ENCODE assay signal across 9 cellular contexts in genomic region chr20:64065973-64066341, GRCh38. TPM values are rescaled to one million over a fixed set of nuclear protein-coding genes. Genes with fewer than 3 reads are reported as not detected.
A peak's percentile ranks its signal among the peaks of the same experiment; 100 is the strongest.
DNase-seq lines count a peak whose midpoint lies in the region; ATAC-seq and TF ChIP-seq lines count a peak whose summit lies in the region.
"Had no signal": no experiment of that assay in that cellular context is flagged by ENCODE, and none has a peak within 500 bp of the region (broad histone marks: within the 10 kb centered on the region; RNA-seq: fewer than 3 reads in every experiment).

No MANE protein-coding gene starts in this region.

- H4K20me1 ChIP-seq in KMS-11 (ENCODE audit: insufficient read depth), result no peaks in the 10 kb centered on the region

- H3K9me3 Mint-ChIP-seq in MCF 10A (ENCODE audit: unreplicated experiment), result no peaks in the 10 kb centered on the region
- H3K9me3 Mint-ChIP-seq in activated T-cell treated with anti-CD3 and anti-CD28 coated beads, Interleukin-2, amount 50 U/mL, for 4 hours, result no peaks in the 10 kb centered on the region

- H2BK5ac ChIP-seq in mesenchymal stem cell (ENCODE audit: low read depth, low read length, poor library complexity, severe bottlenecking), result no peak overlapping the region

- H3K9ac ChIP-seq in KMS-11, result peak overlapping the region; percentile 54; the same call in 1 of the 2 replicates
- no peak overlapping the region for H3K9ac ChIP-seq in mesenchymal stem cell (ENCODE audit: low read length)

- H3K27ac ChIP-seq in breast epithelium, result no peak overlapping the region
- H3K27ac ChIP-seq in KMS-11, result peak overlapping the region; percentile 95
- H3K27ac ChIP-seq in mesenchymal stem cell (ENCODE audit: low read length, poor library complexity, severe bottlenecking), result no peak overlapping the region
- no peak overlapping the region for H3K27ac ChIP-seq in caudate nucleus (ENCODE audit: low read depth, low read length)
- no peak overlapping the region for H3K27ac ChIP-seq in esophagus muscularis mucosa (replicated peaks in 1 of 4)
- H3K27ac ChIP-seq: thoracic aorta had no signal

- no peak overlapping the region for H3K14ac ChIP-seq in mesenchymal stem cell (ENCODE audit: low read length in 2 of 2)

- H2BK120ac ChIP-seq in mesenchymal stem cell (ENCODE audit: low read depth, low read length), result no peak overlapping the region

- H3K9me3 ChIP-seq in breast epithelium (no peaks in the 10 kb centered on the region), mesenchymal stem cell (ENCODE audit: control insufficient read depth, low read length) (no peaks in the 10 kb centered on the region), esophagus muscularis mucosa (no peaks in the 10 kb centered on the region)
- H3K9me3 ChIP-seq: thoracic aorta had no signal

- peak; percentile 89 for DNase-seq in MCF 10A (ENCODE audit: unreplicated experiment)
- DNase-seq in breast epithelium (ENCODE audit: low spot score in 2 of 2), result no peak
- no peak for DNase-seq in activated T-cell treated with anti-CD3 and anti-CD28 coated beads, Interleukin-2, amount 50 U/mL, for 4 hours
- DNase-seq in mesenchymal stem cell, result peak; percentile 79
- no peak for DNase-seq in Right ventricle myocardium superior
- no peak for DNase-seq in caudate nucleus (lab: John Stamatoyannopoulos, UW)
- DNase-seq in esophagus muscularis mucosa (ENCODE audit: extremely low spot score), result no peak

- H3K36me3 ChIP-seq in breast epithelium (no peaks in the 10 kb centered on the region), KMS-11 (ENCODE audit: insufficient read depth) (no peaks in the 10 kb centered on the region), mesenchymal stem cell (ENCODE audit: control insufficient read depth in 1 of 2, insufficient read depth in 2 of 2, low read depth in 1 of 2, low read length in 2 of 2) (peaks cover 0 to 33% of the 10 kb centered on the region in 2 experiments), esophagus muscularis mucosa (peaks cover 0 to 15% (median 6%) of the 10 kb centered on the region in 4 donors)

- WGBS in mesenchymal stem cell, result 36% methylated on average over 5 of the region's 5 CpGs
- WGBS in esophagus muscularis mucosa, result 43% methylated on average over 3 of the region's 5 CpGs

- CTCF ChIA-PET in MCF 10A (lab: Yijun Ruan, JAX), result interaction anchor here (0.6 to 1.5 kb wide), 8 partner anchors 9 to 181 kb away, joined by 3 to 5 read pairs (median 3); partner anchors contain the start of gene LKAAEAR1

- no peaks in the 10 kb centered on the region for H3K27me3 Mint-ChIP-seq in MCF 10A (ENCODE audit: insufficient read depth, unreplicated experiment)
- no peaks in the 10 kb centered on the region for H3K27me3 Mint-ChIP-seq in activated T-cell treated with anti-CD3 and anti-CD28 coated beads, Interleukin-2, amount 50 U/mL, for 4 hours (ENCODE audit: low read depth)

- H2BK12ac ChIP-seq in mesenchymal stem cell (ENCODE audit: low read length in 2 of 2), result peak overlapping the region in 1 of 2 experiments; percentile 57

- H2AK5ac ChIP-seq in mesenchymal stem cell (ENCODE audit: low read length, severe bottlenecking), result peak overlapping the region; percentile 33

- TF ChIP-seq CTCF in MCF 10A (IDR thresholded peaks at IDR 0.05; ENCODE audit: unreplicated experiment) (no peak), breast epithelium (IDR thresholded peaks at IDR 0.05) (no peak), KMS-11 (conservative IDR thresholded peaks at IDR 0.05; ENCODE audit: low read depth, low read length) (no peak), esophagus muscularis mucosa (IDR thresholded peaks at IDR 0.05) (no peak)

- no peak for TF ChIP-seq EP300 in esophagus muscularis mucosa (IDR thresholded peaks at IDR 0.05)

- H3K79me2 ChIP-seq in KMS-11 (ENCODE audit: insufficient read depth, low read depth), result peaks cover 13% of the 10 kb centered on the region; the same call in 1 of the 2 replicates

- no peak for TF ChIP-seq POLR2A in breast epithelium (IDR thresholded peaks at IDR 0.05)
- no peak for TF ChIP-seq POLR2A in esophagus muscularis mucosa (IDR thresholded peaks at IDR 0.05; ENCODE audit: low read depth)

- H2AFZ ChIP-seq in KMS-11 (ENCODE audit: low read depth) (no peak overlapping the region; the same call in 1 of the 2 replicates), mesenchymal stem cell (ENCODE audit: low read depth, low read length) (no peak overlapping the region)

- no peaks in the 10 kb centered on the region for H3K27me3 ChIP-seq in breast epithelium
- H3K27me3 ChIP-seq in KMS-11 (ENCODE audit: insufficient read depth, low read depth), result no peaks in the 10 kb centered on the region
- no peaks in the 10 kb centered on the region for H3K27me3 ChIP-seq in mesenchymal stem cell (ENCODE audit: control insufficient read depth in 1 of 2, insufficient read depth in 1 of 2, low read length in 2 of 2)
- H3K27me3 ChIP-seq in esophagus muscularis mucosa, result no peaks in the 10 kb centered on the region

- ATAC-seq in activated T-cell treated with anti-CD3 and anti-CD28 coated beads, Interleukin-2, amount 50 U/mL, for 4 hours, result peak; percentile 9 to 20
- ATAC-seq in Right ventricle myocardium superior (ENCODE audit: poor library complexity), result no peak

- H3K79me1 ChIP-seq in mesenchymal stem cell (replicated peaks; ENCODE audit: low read length, poor library complexity, severe bottlenecking), result peaks cover 11% of the 10 kb centered on the region

- H4K8ac ChIP-seq in mesenchymal stem cell (ENCODE audit: low read length), result no peak overlapping the region

- no peak overlapping the region for H3K4ac ChIP-seq in mesenchymal stem cell (ENCODE audit: low read depth in 1 of 2, low read length in 2 of 2)

- peaks cover 36% of the 10 kb centered on the region for H3K4me1 Mint-ChIP-seq in MCF 10A (ENCODE audit: insufficient read depth, unreplicated experiment)
- H3K4me1 Mint-ChIP-seq in activated T-cell treated with anti-CD3 and anti-CD28 coated beads, Interleukin-2, amount 50 U/mL, for 4 hours (ENCODE audit: low read depth), result peaks cover 42% of the 10 kb centered on the region

- no peaks in the 10 kb centered on the region for H3K36me3 Mint-ChIP-seq in MCF 10A (ENCODE audit: insufficient read depth, unreplicated experiment)
- H3K36me3 Mint-ChIP-seq in activated T-cell treated with anti-CD3 and anti-CD28 coated beads, Interleukin-2, amount 50 U/mL, for 4 hours (ENCODE audit: insufficient read depth), result no peaks in the 10 kb centered on the region

- POLR2A ChIA-PET in MCF 10A (lab: Yijun Ruan, JAX), result interaction anchor here (0.6 to 2.0 kb wide), 5 partner anchors 8 to 106 kb away, joined by 3 to 8 read pairs (median 3); partner anchors contain the start of genes OPRL1, PRPF6 and RGS19

- peak overlapping the region; percentile 94 for H3K4me2 ChIP-seq in KMS-11
- no peak overlapping the region for H3K4me2 ChIP-seq in mesenchymal stem cell (ENCODE audit: low read length, poor library complexity, severe bottlenecking)

- intact Hi-C loops in MCF 10A (cut with micrococcal nuclease) (no loop called here), breast epithelium (cut with DNase I; ENCODE audit: low total_unique reads) (no loop called here), Right ventricle myocardium superior (cut with DNase I) (no loop called here), esophagus muscularis mucosa (cut with DNase I) (no loop called here)

- peak overlapping the region; percentile 40 for H3K27ac Mint-ChIP-seq in MCF 10A (ENCODE audit: low read depth, unreplicated experiment)

- H3K4me3 ChIP-seq in breast epithelium (no peak overlapping the region), KMS-11 (IDR thresholded peaks at IDR 0.05; ENCODE audit: insufficient read depth, low read depth, low read length) (no peak overlapping the region), mesenchymal stem cell (ENCODE audit: insufficient read depth in 1 of 2, low read depth in 1 of 2, low read length in 2 of 2) (no peak overlapping the region), esophagus muscularis mucosa (no peak overlapping the region)
- H3K4me3 ChIP-seq: thoracic aorta had no signal

- peak overlapping the region; percentile 38 for H3K4me3 Mint-ChIP-seq in MCF 10A (ENCODE audit: unreplicated experiment)
- H3K4me3 Mint-ChIP-seq in activated T-cell treated with anti-CD3 and anti-CD28 coated beads, Interleukin-2, amount 50 U/mL, for 4 hours, result peak overlapping the region; percentile 47

- peak overlapping the region in 1 of 2 experiments; percentile 31 for H3K18ac ChIP-seq in mesenchymal stem cell (ENCODE audit: low read depth in 1 of 2, low read length in 2 of 2)

- no peak overlapping the region for H3K23ac ChIP-seq in mesenchymal stem cell (ENCODE audit: low read length in 2 of 2)

- peaks cover 6 to 15% of the 10 kb centered on the region in 2 donors for H3K4me1 ChIP-seq in breast epithelium
- peaks cover 45% of the 10 kb centered on the region for H3K4me1 ChIP-seq in KMS-11 (ENCODE audit: low read depth, poor library complexity, severe bottlenecking)
- peaks cover 50% of the 10 kb centered on the region for H3K4me1 ChIP-seq in mesenchymal stem cell (ENCODE audit: control insufficient read depth, insufficient read depth, low read depth, low read length)
- H3K4me1 ChIP-seq in esophagus muscularis mucosa, result peaks cover 22 to 40% (median 34%) of the 10 kb centered on the region in 4 donors

- H4K91ac ChIP-seq in mesenchymal stem cell (ENCODE audit: low read length), result peak overlapping the region; percentile 46

- BruUV-seq in MCF 10A (replicated peaks; lab: Mats Ljungman, UMichigan), result no TSS peak

- no peak overlapping the region for H2BK15ac ChIP-seq in mesenchymal stem cell (ENCODE audit: low read depth, poor library complexity, severe bottlenecking)

RNA-seq across cellular contexts. Expression of gene TCEA2, which starts 3.0 kb away (rescaled TPM):
- total RNA-seq in MCF 10A (2022) (30.8 and 39.7 TPM in 2 replicates), breast epithelium (10 to 100 TPM; 23.9 to 39.4 (median 26.6) TPM), Right ventricle myocardium superior (34.6 TPM), esophagus muscularis mucosa (10 to 100 TPM; 22.8 to 59.0 (median 43.6) TPM)
- 10 to 100 TPM; 10.5 to 17.3 (median 11.5) TPM for total RNA-seq in activated T-cell treated with anti-CD3 and anti-CD28 coated beads, Interleukin-2, amount 50 U/mL, for 4 hours
- polyA plus RNA-seq in mesenchymal stem cell (2013, experiment 1 of 2), result 57.9 TPM
- 60.9 TPM for polyA plus RNA-seq in mesenchymal stem cell (2013, experiment 2 of 2)

RNA-seq across cellular contexts. Expression of gene RGS19, which starts 13.4 kb away (rescaled TPM):
- 8.2 and 8.8 TPM in 2 replicates for total RNA-seq in MCF 10A (2022)
- total RNA-seq in breast epithelium, result 10 to 100 TPM; 14.7 to 22.2 (median 16.4) TPM
- 10 to 100 TPM; 41.7 to 49.0 (median 47.0) TPM for total RNA-seq in activated T-cell treated with anti-CD3 and anti-CD28 coated beads, Interleukin-2, amount 50 U/mL, for 4 hours
- 11.6 TPM for polyA plus RNA-seq in mesenchymal stem cell (2013, experiment 1 of 2)
- 13.4 TPM for polyA plus RNA-seq in mesenchymal stem cell (2013, experiment 2 of 2)
- total RNA-seq in Right ventricle myocardium superior, result 6.7 TPM
- 10 to 100 TPM; 11.4 to 17.7 (median 12.7) TPM for total RNA-seq in esophagus muscularis mucosa

RNA-seq across cellular contexts. Expression of gene OPRL1, which starts 13.9 kb away (rescaled TPM):
- total RNA-seq in MCF 10A (2022), result 0.12 and 0.15 TPM in 2 replicates
- total RNA-seq in breast epithelium, result 1 to 10 TPM; 1.6 to 3.4 (median 2.3) TPM
- total RNA-seq in activated T-cell treated with anti-CD3 and anti-CD28 coated beads, Interleukin-2, amount 50 U/mL, for 4 hours, result under 1 TPM in 2 of 3 donors, not detected in 1; 0.05 to 0.11 TPM
- polyA plus RNA-seq in mesenchymal stem cell (2013, experiment 1 of 2), result 0.54 TPM
- polyA plus RNA-seq in mesenchymal stem cell (2013, experiment 2 of 2), result 0.40 TPM
- 0.75 TPM for total RNA-seq in Right ventricle myocardium superior
- total RNA-seq in esophagus muscularis mucosa, result 1 to 10 TPM in 1 of 4 donors, under 1 TPM in 3; 0.42 to 1.4 (median 0.87) TPM

RNA-seq across cellular contexts. Expression of gene SOX18, which starts 16.5 kb away (rescaled TPM):
- total RNA-seq in MCF 10A (2022) (0.16 and 0.22 TPM in 2 replicates), breast epithelium (1 to 10 TPM; 1.8 to 8.8 (median 3.2) TPM), Right ventricle myocardium superior (34.3 TPM), esophagus muscularis mucosa (10 to 100 TPM in 2 of 4 donors, 1 to 10 TPM in 2; 5.6 to 19.0 (median 12.8) TPM)
- total RNA-seq in activated T-cell treated with anti-CD3 and anti-CD28 coated beads, Interleukin-2, amount 50 U/mL, for 4 hours, result under 1 TPM; 0.13 to 0.24 (median 0.24) TPM
- 0.33 TPM for polyA plus RNA-seq in mesenchymal stem cell (2013, experiment 1 of 2)
- polyA plus RNA-seq in mesenchymal stem cell (2013, experiment 2 of 2), result 0.27 TPM

RNA-seq across cellular contexts. Expression of gene LKAAEAR1, which starts 18.2 kb away (rescaled TPM):
- total RNA-seq in MCF 10A (2022), result not detected in 2 replicates
- total RNA-seq in breast epithelium, result under 1 TPM in 1 of 3 donors, not detected in 2; 0.64 TPM
- total RNA-seq in activated T-cell treated with anti-CD3 and anti-CD28 coated beads, Interleukin-2, amount 50 U/mL, for 4 hours, result under 1 TPM; 0.30 to 0.47 (median 0.38) TPM
- polyA plus RNA-seq in mesenchymal stem cell (2013, experiment 1 of 2), result 0.08 TPM
- not detected for polyA plus RNA-seq in mesenchymal stem cell (2013, experiment 2 of 2)
- not detected for total RNA-seq in Right ventricle myocardium superior
- total RNA-seq in esophagus muscularis mucosa, result not detected
- total RNA-seq: thoracic aorta had no signal

Comparison
In these comparisons a context has a peak if more than half of its experiments do, and no peak if none do; other contexts are left out.
1. DNase-seq: peak in MCF 10A (single experiment) and mesenchymal stem cell (single experiment); none in breast epithelium (0 of 2), activated T-cell treated with anti-CD3 and anti-CD28 coated beads, Interleukin-2, amount 50 U/mL, for 4 hours (single experiment), Right ventricle myocardium superior (single experiment), caudate nucleus (0 of 61) and esophagus muscularis mucosa (single experiment).